In genomic region chr4:15963568-15963967, GRCh38 we compare ENCODE assay signal across 11 cellular contexts. TPM values are rescaled to one million over a fixed set of nuclear protein-coding genes. Genes with fewer than 3 reads are reported as not detected.
DNase-seq lines count a peak whose midpoint lies in the region; ATAC-seq and TF ChIP-seq lines count a peak whose summit lies in the region.
"Had no signal": no experiment of that assay in that cellular context is flagged by ENCODE, and none has a peak within 500 bp of the region (broad histone marks: within the 10 kb centered on the region; RNA-seq: fewer than 3 reads in every experiment).

No MANE protein-coding gene starts in this region.

- POLR2A ChIA-PET in activated CD8-positive, alpha-beta T cell treated with anti-CD3 and anti-CD28 coated beads for 36 hours (lab: Charles Lee) = no interaction called here

- peak overlapping the region; percentile 86 for H3K27ac Mint-ChIP-seq in activated CD8-positive, alpha-beta T cell treated with anti-CD3 and anti-CD28 coated beads for 36 hours
- H3K27ac Mint-ChIP-seq in mesothelial cell of epicardium = no peak overlapping the region

- H3K4me3 Mint-ChIP-seq in activated CD8-positive, alpha-beta T cell treated with anti-CD3 and anti-CD28 coated beads for 36 hours = peak overlapping the region; percentile 59
- no peak overlapping the region for H3K4me3 Mint-ChIP-seq in mesothelial cell of epicardium

- 46 to 62% methylated on average over 5 of the region's 5 CpGs for WGBS in lower leg skin, 2 donors

- TF ChIP-seq CTCF in activated CD8-positive, alpha-beta T cell treated with anti-CD3 and anti-CD28 coated beads for 36 hours (IDR thresholded peaks at IDR 0.05) = no peak
- no peak for TF ChIP-seq CTCF in mesothelial cell of epicardium (IDR thresholded peaks at IDR 0.05; ENCODE audit: unreplicated experiment)
- no peak for TF ChIP-seq CTCF in lower leg skin (IDR thresholded peaks at IDR 0.05)

- peaks cover 39% of the 10 kb centered on the region for H3K4me1 Mint-ChIP-seq in activated CD8-positive, alpha-beta T cell treated with anti-CD3 and anti-CD28 coated beads for 36 hours (ENCODE audit: low read depth)
- H3K4me1 Mint-ChIP-seq in mesothelial cell of epicardium = no peaks in the 10 kb centered on the region

- peaks cover 6% of the 10 kb centered on the region for H3K9me3 Mint-ChIP-seq in activated CD8-positive, alpha-beta T cell treated with anti-CD3 and anti-CD28 coated beads for 36 hours
- peaks cover 10% of the 10 kb centered on the region for H3K9me3 Mint-ChIP-seq in mesothelial cell of epicardium

- CTCF ChIA-PET in activated CD8-positive, alpha-beta T cell treated with anti-CD3 and anti-CD28 coated beads for 36 hours (lab: Charles Lee) = interaction anchor here (0.6 to 4.8 kb wide), 14 partner anchors 15 to 310 kb away, joined by 3 to 50 read pairs (median 3); no protein-coding TSS in a partner anchor

- DNase-seq in activated CD8-positive, alpha-beta T cell treated with anti-CD3 and anti-CD28 coated beads for 36 hours = peak; percentile 92
- DNase-seq in stimulated activated CD4-positive, alpha-beta T cell treated with anti-CD3 and anti-CD28 coated beads, Interleukin-2, amount 100 ng/mL, for 24 hours = peak; percentile 33 to 48
- DNase-seq in mesothelial cell of epicardium (ENCODE audit: low spot score in 2 of 2, unreplicated experiment in 2 of 2) (no peak), SKM-1 treated with dmso at 0.1 percent for 144 hours (lab: John Stamatoyannopoulos, UW; ENCODE audit: unreplicated experiment) (no peak), lower leg skin (ENCODE audit: low spot score in 2 of 2) (no peak), HuH-7 (ENCODE audit: low spot score) (no peak)

- ATAC-seq in GM19025 (IDR thresholded peaks at IDR 0.05; ENCODE audit: low read depth, unreplicated experiment) (peak; percentile 71), HG02759 (IDR thresholded peaks at IDR 0.05; ENCODE audit: unreplicated experiment) (peak; percentile 77)
- ATAC-seq in activated CD8-positive, alpha-beta T cell treated with anti-CD3 and anti-CD28 coated beads for 36 hours = peak; percentile 86

- H3K36me3 Mint-ChIP-seq in activated CD8-positive, alpha-beta T cell treated with anti-CD3 and anti-CD28 coated beads for 36 hours (ENCODE audit: low read depth) = no peaks in the 10 kb centered on the region
- no peaks in the 10 kb centered on the region for H3K36me3 Mint-ChIP-seq in mesothelial cell of epicardium

- no peak overlapping the region for H3K4me3 ChIP-seq in lower leg skin (ENCODE audit: low read depth, poor library complexity, severe bottlenecking)
- H3K4me3 ChIP-seq: right lobe of liver had no signal

- peaks cover 4% of the 10 kb centered on the region for H3K27me3 Mint-ChIP-seq in activated CD8-positive, alpha-beta T cell treated with anti-CD3 and anti-CD28 coated beads for 36 hours
- H3K27me3 Mint-ChIP-seq in mesothelial cell of epicardium (ENCODE audit: low read depth) = no peaks in the 10 kb centered on the region

- intact Hi-C loops in activated CD8-positive, alpha-beta T cell treated with anti-CD3 and anti-CD28 coated beads for 36 hours (cut with micrococcal nuclease) = loop anchor here (2.0 kb wide), 1 partner anchor 37 kb away; no protein-coding TSS in a partner anchor
- intact Hi-C loops in lower leg skin (cut with DNase I; ENCODE audit: low total_unique reads) = no loop called here

- TF ChIP-seq POLR2A in lower leg skin (IDR thresholded peaks at IDR 0.05) = no peak

RNA-seq across cellular contexts. Expression of gene FGFBP2, which starts 0.6 kb away (rescaled TPM):
- 1 to 10 TPM; 6.3 to 8.2 TPM for total RNA-seq in activated CD8-positive, alpha-beta T cell treated with anti-CD3 and anti-CD28 coated beads for 36 hours
- total RNA-seq in mesothelial cell of epicardium (not detected in 3 replicates), lower leg skin (10 to 100 TPM in 2 of 4 donors, 1 to 10 TPM in 2; 2.3 to 29.0 (median 8.3) TPM)
- total RNA-seq: H1 had no signal

RNA-seq across cellular contexts. Expression of gene FGFBP1, which starts 25.0 kb away (rescaled TPM):
- not detected for total RNA-seq in activated CD8-positive, alpha-beta T cell treated with anti-CD3 and anti-CD28 coated beads for 36 hours
- total RNA-seq in mesothelial cell of epicardium (0.96 to 1.6 TPM (median 1.2 TPM) in 3 replicates), lower leg skin (100 to 1,000 TPM in 2 of 4 donors, 10 to 100 TPM in 2; 42.3 to 141 (median 78.5) TPM)
- total RNA-seq: right lobe of liver; T-helper 1 cell treated with Interleukin-12 subunit alpha and Interleukin-12 subunit beta and Interleukin-4 antibody, amounts not matched to agents 30 ng/mL and 1 ng/mL, for 36 hours had no signal

Comparison
In these comparisons a context has a peak if more than half of its experiments do, and no peak if none do; other contexts are left out.
1. DNase-seq: peak in activated CD8-positive, alpha-beta T cell treated with anti-CD3 and anti-CD28 coated beads for 36 hours (single experiment) and stimulated activated CD4-positive, alpha-beta T cell treated with anti-CD3 and anti-CD28 coated beads, Interleukin-2, amount 100 ng/mL, for 24 hours (2 of 2); none in mesothelial cell of epicardium (0 of 2), SKM-1 treated with dmso at 0.1 percent for 144 hours (single experiment), lower leg skin (0 of 2) and HuH-7 (single experiment).
2. RNA of gene FGFBP1, which starts 25.0 kb away (total RNA-seq): 42.3 to 141 TPM in lower leg skin; 0.96 to 1.6 TPM in mesothelial cell of epicardium and not detected in activated CD8-positive, alpha-beta T cell treated with anti-CD3 and anti-CD28 coated beads for 36 hours; every median in the first group is over 10 times any median in the second.
3. Peak in every context shown above with its lines, with median percentiles within 50 percentile points of each other: ATAC-seq.